In genomic region chr15:54482251-54482650, GRCh38 we compare ENCODE assay signal across 22 cellular contexts.
"Had no signal": no experiment of that assay in that cellular context is flagged by ENCODE, and none has a peak within 500 bp of the region (broad histone marks: within the 10 kb centered on the region; RNA-seq: fewer than 3 reads in every experiment).

No MANE protein-coding gene starts in this region.

- H3K27ac Mint-ChIP-seq: activated naive CD8-positive, alpha-beta T cell; natural killer cell; progenitor cell of endocrine pancreas had no signal

- H3K27me3 ChIP-seq: esophagus muscularis mucosa, foreskin keratinocyte, hepatocyte, ovary, right lobe of liver, testis, transverse colon had no signal

- DNase-seq: activated CD4-positive, alpha-beta T cell treated with anti-CD3 and anti-CD28 coated beads for 48 hours; activated CD4-positive, alpha-beta T cell treated with anti-CD3 and anti-CD28 coated beads, Interleukin-2, amount 50 U/mL, for 48 hours; activated CD8-positive, alpha-beta memory T cell treated with anti-CD3 and anti-CD28 coated beads for 24 hours; activated effector memory CD4-positive, alpha-beta T cell treated with Interleukin-2 at 50 U/mL for 16 hours; activated naive CD4-positive, alpha-beta T cell treated with Interleukin-2 at 50 U/mL for 16 hours; anterior cingulate cortex; cerebellar nuclear complex; cortex of kidney; foreskin keratinocyte; glutamatergic neuron; natural killer cell; ovary; right lobe of liver; stimulated activated CD4-positive, alpha-beta T cell treated with anti-CD3 and anti-CD28 coated beads, Interleukin-12 subunit alpha, Interleukin-12 subunit beta, amount 100 ng/mL, for 4 hours; stimulated activated CD4-positive, alpha-beta T cell treated with anti-CD3 and anti-CD28 coated beads, Interleukin-4, amount 100 ng/mL, for 1 hour; stimulated activated naive CD8-positive, alpha-beta T cell treated with anti-CD3 and anti-CD28 coated beads, Interleukin-15, Interleukin-2, amounts not matched to agents 100 U/mL and 50 U/mL, for 24 hours; testis; transverse colon had no signal

- H3K4me3 Mint-ChIP-seq: activated naive CD8-positive, alpha-beta T cell; natural killer cell had no signal

- H3K4me1 Mint-ChIP-seq: natural killer cell had no signal

- H3K27ac ChIP-seq: esophagus muscularis mucosa, foreskin keratinocyte, hepatocyte, ovary, right lobe of liver, testis, transverse colon had no signal

- H2AFZ ChIP-seq: hepatocyte had no signal

- H3K79me2 ChIP-seq: hepatocyte had no signal

- H3K4me3 ChIP-seq: esophagus muscularis mucosa, hepatocyte, ovary, right lobe of liver, testis, transverse colon had no signal

- H3K36me3 ChIP-seq: esophagus muscularis mucosa, ovary, right lobe of liver, transverse colon had no signal

- H3K27me3 Mint-ChIP-seq: progenitor cell of endocrine pancreas had no signal

- H3K9me3 ChIP-seq: ovary, right lobe of liver, testis, transverse colon had no signal

- H3K4me1 ChIP-seq: esophagus muscularis mucosa, foreskin keratinocyte, right lobe of liver, testis, transverse colon had no signal

- H3K36me3 Mint-ChIP-seq: activated naive CD8-positive, alpha-beta T cell; natural killer cell had no signal

- ATAC-seq: foreskin keratinocyte; natural killer cell; right lobe of liver; stimulated activated naive CD8-positive, alpha-beta T cell treated with anti-CD3 and anti-CD28 coated beads, Interleukin-15, Interleukin-2, amounts not matched to agents 100 U/mL and 50 U/mL, for 24 hours had no signal

- H3K4me2 ChIP-seq: hepatocyte had no signal
